19 cellular contexts compared by ENCODE assay signal in the genomic region with DNA sequence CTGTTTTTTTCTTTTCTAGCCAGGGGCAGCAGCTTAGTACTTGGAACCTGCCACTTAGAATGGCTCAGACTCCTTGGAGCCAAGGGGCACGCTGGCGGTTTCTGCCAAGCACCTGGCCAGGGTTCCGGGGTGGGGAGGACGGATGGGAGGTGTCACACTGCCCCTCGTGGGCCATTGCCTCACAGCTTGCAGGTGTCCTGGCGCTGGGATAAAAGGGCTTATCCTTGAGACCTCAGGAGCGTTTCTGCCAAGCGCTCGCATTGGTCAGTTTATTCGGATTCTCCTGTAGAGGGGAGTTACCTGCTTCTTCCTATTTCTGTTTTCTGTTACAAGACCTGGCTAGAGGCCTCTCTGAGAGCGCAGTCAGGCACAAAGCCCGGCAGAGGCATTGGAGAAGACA.
A peak's percentile ranks its signal among the peaks of the same experiment; 100 is the strongest.
DNase-seq lines count a peak whose midpoint lies in the region; ATAC-seq, FAIRE-seq and TF ChIP-seq lines count a peak whose summit lies in the region.
"Had no signal": no experiment of that assay in that cellular context is flagged by ENCODE, and none has a peak within 500 bp of the region (broad histone marks: within the 10 kb centered on the region; RNA-seq: fewer than 3 reads in every experiment).

No MANE protein-coding gene starts in this region.

- H4K5ac ChIP-seq in H1 (ENCODE audit: insufficient read length, low read depth, low read length), result no peak overlapping the region

- CTCF ChIA-PET in H1 (lab: Charles Lee; ENCODE audit: partially characterized antibody), result interaction anchor here (1.0 to 2.3 kb wide), 3 partner anchors 12 to 42 kb away, joined by 3 to 8 read pairs (median 5); no protein-coding TSS in a partner anchor

- H2BK120ac ChIP-seq in H1 (replicated peaks; ENCODE audit: low read depth, low read length), result no peak overlapping the region

- peak; percentile 22 to 85 (median 57) for ATAC-seq in psoas muscle
- ATAC-seq in HG03045 (IDR thresholded peaks at IDR 0.05; ENCODE audit: unreplicated experiment), result no peak
- ATAC-seq: mucosa of descending colon had no signal

- H3K4me1 ChIP-seq in H1 (replicated peaks in 1 of 4; ENCODE audit: control insufficient read depth in 3 of 4, insufficient read depth in 4 of 4, low read length in 3 of 4) (peaks cover 0 to 2% (median under 1%) of the 10 kb centered on the region in 4 experiments; a peak in 3 of 7 replicates), psoas muscle (peaks cover 56% of the 10 kb centered on the region), Peyer's patch (peaks cover 0 to 4% (median 0%) of the 10 kb centered on the region in 4 donors)

- no peaks in the 10 kb centered on the region for H3K9me3 ChIP-seq in H1 (ENCODE audit: insufficient read depth in 2 of 2, low read depth in 1 of 2, low read length in 1 of 2)
- H3K9me3 ChIP-seq in psoas muscle, result no peaks in the 10 kb centered on the region
- H3K9me3 ChIP-seq in Peyer's patch, result no peaks in the 10 kb centered on the region
- H3K9me3 ChIP-seq: esophagus squamous epithelium, mucosa of descending colon had no signal

- H2BK20ac ChIP-seq in H1 (ENCODE audit: low read length), result no peak overlapping the region

- no peak overlapping the region for H2AFZ ChIP-seq in H1 (ENCODE audit: low read length)

- H3K79me2 ChIP-seq in H1 (ENCODE audit: control insufficient read depth in 1 of 2, insufficient read depth in 2 of 2, low read length in 2 of 2), result peaks cover 0 to 4% of the 10 kb centered on the region in 2 experiments; a peak in 1 of 4 replicates

- no peak overlapping the region; the same call in 1 of the 2 replicates for H3K18ac ChIP-seq in H1 (ENCODE audit: extremely low read depth, low read length)

- no peak overlapping the region for H3K56ac ChIP-seq in H1 (replicated peaks; ENCODE audit: insufficient read length, low read depth, low read length)

- H3K79me1 ChIP-seq in H1 (ENCODE audit: low read depth, low read length), result peaks cover 3% of the 10 kb centered on the region

- no peak overlapping the region for H2BK5ac ChIP-seq in H1 (ENCODE audit: low read depth, low read length)

- POLR2A ChIA-PET in H1 (lab: Charles Lee; ENCODE audit: partially characterized antibody), result no interaction called here

- TF ChIP-seq CTCF in H1 (IDR thresholded peaks at IDR 0.05; ENCODE audit: control extremely low read depth in 1 of 3, insufficient read depth in 1 of 3, low read depth in 1 of 3, low read length in 3 of 3), result peak; percentile 2 to 29 (median 11); a peak in 3 of 4 replicates
- TF ChIP-seq CTCF in psoas muscle (IDR thresholded peaks at IDR 0.05), result no peak
- no peak for TF ChIP-seq CTCF in Peyer's patch (IDR thresholded peaks at IDR 0.05)

- H3K23ac ChIP-seq in H1 (ENCODE audit: insufficient read length), result no peak overlapping the region

- H3K9ac ChIP-seq in H1 (replicated peaks in 1 of 4; ENCODE audit: extremely low read depth in 1 of 4, low read depth in 3 of 4, low read length in 3 of 4), result no peak overlapping the region

- H3K4ac ChIP-seq in H1 (replicated peaks; ENCODE audit: insufficient read length, low read depth, low read length), result no peak overlapping the region

- H4K91ac ChIP-seq in H1 (replicated peaks; ENCODE audit: insufficient read length, low read length), result no peak overlapping the region

- no peak overlapping the region for H2AK5ac ChIP-seq in H1 (ENCODE audit: low read depth, low read length)

- WGBS in H1 (ENCODE audit: extremely low coverage in 1 of 2, insufficient coverage in 1 of 2, insufficient read length in 1 of 2, insufficient replicate concordance in 2 of 2, low coverage in 1 of 2, low lambda C conversion rate in 2 of 2, missing lambda C conversion rate in 1 of 2), 2 experiments, result 80% methylated on average over 12 of the region's 12 CpGs; no CpG with 5 or more reads in 1 of the 2 experiments
- 26 to 35% (median 31%) methylated on average over 12 of the region's 12 CpGs for WGBS in psoas muscle, 3 donors

- H2BK12ac ChIP-seq in H1 (ENCODE audit: low read depth, low read length), result no peak overlapping the region

- intact Hi-C loops in psoas muscle (cut with DNase I), result no loop called here

- no peak overlapping the region for H3K4me3 ChIP-seq in H1 (ENCODE audit: extremely low read depth in 1 of 4, insufficient read depth in 2 of 4, low read depth in 3 of 4, low read length in 4 of 4)
- peak overlapping the region; percentile 17 for H3K4me3 ChIP-seq in psoas muscle
- H3K4me3 ChIP-seq in Peyer's patch, result no peak overlapping the region
- H3K4me3 ChIP-seq: esophagus squamous epithelium, mucosa of descending colon, skin epidermis had no signal

- peak in 1 of 2 experiments; percentile 38; a peak in 2 of 4 replicates for TF ChIP-seq RAD21 in H1 (IDR thresholded peaks at IDR 0.05 in 1 of 2, conservative IDR thresholded peaks at IDR 0.05 in 1 of 2; ENCODE audit: low read depth in 2 of 2, low read length in 2 of 2)

- H3K4me2 ChIP-seq in H1 (ENCODE audit: insufficient read depth in 1 of 2, low read depth in 2 of 2, low read length in 2 of 2), result no peak overlapping the region

- no peak for TF ChIP-seq EP300 in H1 (IDR thresholded peaks at IDR 0.05; ENCODE audit: borderline replicate concordance in 1 of 2, low read depth in 2 of 2, low read length in 2 of 2)

- H3K36me3 ChIP-seq in H1 (ENCODE audit: control insufficient read depth in 2 of 4, insufficient read depth in 4 of 4, low read length in 3 of 4) (no peaks in the 10 kb centered on the region), psoas muscle (ENCODE audit: insufficient read depth in 1 of 2, low read depth in 1 of 2) (no peaks in the 10 kb centered on the region), Peyer's patch (no peaks in the 10 kb centered on the region)
- H3K36me3 ChIP-seq: esophagus squamous epithelium had no signal

- peak; percentile 61 for DNase-seq in DMS79 treated with DMSO at 0.1 percent for 48 hours (lab: John Stamatoyannopoulos, UW)
- DNase-seq in NCI-H2196 treated with DMSO at 0.1 percent for 48 hours (lab: John Stamatoyannopoulos, UW; ENCODE audit: unreplicated experiment), result peak; percentile 50
- DNase-seq in H1 (ENCODE audit: low read depth in 1 of 2, low spot score in 2 of 2), result no peak
- peak in 1 of 2 donors; percentile 74 for DNase-seq in psoas muscle
- no peak for DNase-seq in Peyer's patch
- no peak for DNase-seq in iPS-NIHi11 (ENCODE audit: low spot score)
- DNase-seq in HuH-7 (ENCODE audit: low spot score), result no peak
- DNase-seq: activated CD4-positive, alpha-beta T cell treated with anti-CD3 and anti-CD28 coated beads, Interleukin-2, amount 50 U/mL, for 48 hours; activated gamma-delta T cell; esophagus squamous epithelium; hippocampal formation; mucosa of descending colon; NCI-H187; NCI-H345; OCI-M1; stimulated activated CD4-positive, alpha-beta T cell treated with anti-CD3 and anti-CD28 coated beads, Interleukin-1b, Interleukin-23, amount 100 ng/mL, for 48 hours had no signal

- TF ChIP-seq POLR2A in H1 (IDR thresholded peaks at IDR 0.05; ENCODE audit: control extremely low read depth in 1 of 2, low read depth in 2 of 2, low read length in 2 of 2) (no peak), Peyer's patch (IDR thresholded peaks at IDR 0.05) (no peak)

- no peaks in the 10 kb centered on the region for H3K23me2 ChIP-seq in H1 (ENCODE audit: low read depth, low read length)

- H4K8ac ChIP-seq in H1 (ENCODE audit: extremely low read depth, insufficient read depth, low read length), result no peak overlapping the region

- H2BK15ac ChIP-seq in H1 (ENCODE audit: low read length), result no peak overlapping the region

- no peak for FAIRE-seq in H1 (lab: Jason Lieb, UNC)
- FAIRE-seq: frontal cortex had no signal

- H3K27me3 ChIP-seq in H1 (replicated peaks in 1 of 4; ENCODE audit: control insufficient read depth in 3 of 4, extremely low read depth in 1 of 4, insufficient read depth in 3 of 4, low read length in 3 of 4) (no peaks in the 10 kb centered on the region), psoas muscle (ENCODE audit: insufficient read depth in 3 of 3, low read length in 2 of 3) (no peaks in the 10 kb centered on the region), Peyer's patch (no peaks in the 10 kb centered on the region)
- H3K27me3 ChIP-seq: esophagus squamous epithelium had no signal

- H3K27ac ChIP-seq in H1 (ENCODE audit: low read depth, low read length), result no peak overlapping the region
- peak overlapping the region; percentile 77 for H3K27ac ChIP-seq in psoas muscle
- no peak overlapping the region for H3K27ac ChIP-seq in Peyer's patch
- H3K27ac ChIP-seq: esophagus squamous epithelium, skin epidermis had no signal

- peaks cover 0 to 4% of the 10 kb centered on the region in 2 experiments for H4K20me1 ChIP-seq in H1 (replicated peaks in 1 of 2; ENCODE audit: control insufficient read depth in 1 of 2, insufficient read depth in 2 of 2, low read length in 2 of 2)

- no peak overlapping the region for H3K14ac ChIP-seq in H1 (ENCODE audit: insufficient read length)

TF ChIP-seq in H1, 55 proteins besides CTCF, POLR2A, EP300 and RAD21:
- TF ChIP-seq TAF7 (optimal IDR thresholded peaks at IDR 0.05; ENCODE audit: borderline replicate concordance, low read depth, low read length) (no peak), POU5F1 (IDR thresholded peaks at IDR 0.05; ENCODE audit: low read depth, low read length) (no peak), JUND (IDR thresholded peaks at IDR 0.05; ENCODE audit: low read length) (no peak), CBX8 (IDR thresholded peaks at IDR 0.05; ENCODE audit: borderline replicate concordance, low read depth, low read length) (no peak), BRCA1 (IDR thresholded peaks at IDR 0.05; ENCODE audit: low read depth, low read length) (no peak), CHD2 (IDR thresholded peaks at IDR 0.05; ENCODE audit: low read length) (no peak), RFX5 (IDR thresholded peaks at IDR 0.05; ENCODE audit: borderline replicate concordance, low read depth, low read length) (no peak), TCF12 (IDR thresholded peaks at IDR 0.05; ENCODE audit: low read depth, low read length) (no peak), NRF1 (IDR thresholded peaks at IDR 0.05; ENCODE audit: low read depth, low read length) (no peak), RXRA (IDR thresholded peaks at IDR 0.05; ENCODE audit: insufficient read depth, low read depth, low read length) (no peak), SRF (IDR thresholded peaks at IDR 0.05; ENCODE audit: low read depth, low read length) (no peak), KDM1A (IDR thresholded peaks at IDR 0.05; ENCODE audit: borderline replicate concordance, low read length) (no peak), CTBP2 (IDR thresholded peaks at IDR 0.05; ENCODE audit: borderline replicate concordance, insufficient read depth, insufficient read length, low read length) (no peak), PHF8 (conservative IDR thresholded peaks at IDR 0.05; ENCODE audit: low read depth, low read length) (no peak), ASH2L (IDR thresholded peaks at IDR 0.05; ENCODE audit: low read length) (no peak)
TF ChIP-seq in H1: peak in this region for 0.

Comparison
In these comparisons a context has a peak if more than half of its experiments do, and no peak if none do; other contexts are left out.
1. DNase-seq: peak in DMS79 treated with DMSO at 0.1 percent for 48 hours (single experiment) and NCI-H2196 treated with DMSO at 0.1 percent for 48 hours (single experiment); none in H1 (0 of 2), Peyer's patch (0 of 3), iPS-NIHi11 (single experiment) and HuH-7 (single experiment).
2. CTCF ChIP-seq: peak in H1 (3 of 3); none in psoas muscle (single experiment) and Peyer's patch (0 of 6).